Comparison of ENCODE assay signal across 1 cellular context in the genomic region with DNA sequence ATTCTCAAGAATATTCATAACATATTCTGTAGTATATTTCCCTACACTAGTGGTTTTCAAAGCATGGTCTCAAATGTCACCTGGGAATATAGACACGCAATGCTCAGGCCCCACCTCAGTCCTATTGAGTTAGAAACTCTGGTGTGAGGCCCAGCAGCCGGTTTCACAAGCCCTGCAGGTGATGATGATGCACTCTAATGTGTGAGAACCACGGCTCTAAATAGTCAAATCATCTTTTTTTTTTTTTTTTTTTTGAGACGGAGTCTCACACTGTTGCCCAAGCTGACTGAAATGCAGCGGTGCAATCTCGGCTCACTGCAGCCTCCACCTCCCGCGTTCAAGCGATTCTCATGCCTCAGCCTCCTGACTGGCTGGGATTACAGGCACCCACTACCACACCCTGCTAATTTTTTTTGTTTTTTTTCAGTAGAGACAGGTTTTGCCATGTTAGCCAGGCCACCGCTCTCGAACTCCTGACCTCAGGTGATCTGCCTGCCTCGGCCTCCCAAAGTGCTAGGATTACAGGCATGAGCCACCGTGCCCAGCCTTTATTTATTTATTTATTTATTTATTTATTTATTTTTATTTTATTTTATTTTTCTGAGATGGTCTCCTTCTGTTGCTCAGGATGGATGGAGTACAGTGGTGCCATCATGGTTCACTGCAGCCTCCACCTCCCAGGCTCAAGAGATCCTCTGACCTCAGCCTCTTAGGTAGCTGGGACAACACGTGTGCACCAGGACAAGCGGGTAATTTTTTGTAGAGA.
TF ChIP-seq lines count a peak whose summit lies in the region.

No MANE protein-coding gene starts in this region.

TF ChIP-seq in GM12878, 131 proteins besides CTCF, POLR2A, EP300 and RAD21:
- TF ChIP-seq ZNF384 (IDR thresholded peaks at IDR 0.05; ENCODE audit: borderline replicate concordance, low read depth, low read length) = peak; percentile 82; the same call in 1 of the 2 replicates
- TF ChIP-seq IKZF2 (IDR thresholded peaks at IDR 0.05) = peak in 1 of 2 experiments; percentile 21; a peak in 2 of 4 replicates
- peak; percentile 6 to 54; a peak in 1 of 4 replicates for TF ChIP-seq BHLHE40 (IDR thresholded peaks at IDR 0.05; ENCODE audit: borderline replicate concordance in 1 of 2, low read depth in 2 of 2, low read length in 1 of 2)
- peak; percentile 91 for TF ChIP-seq MEF2B (IDR thresholded peaks at IDR 0.05; ENCODE audit: partially characterized antibody, poor library complexity, severe bottlenecking)
- TF ChIP-seq MTA2 (IDR thresholded peaks at IDR 0.05; ENCODE audit: low read depth) = 0 out of 2 replicates have a peak, but pooled peaks have one; percentile 58
- TF ChIP-seq, protein P1, sequence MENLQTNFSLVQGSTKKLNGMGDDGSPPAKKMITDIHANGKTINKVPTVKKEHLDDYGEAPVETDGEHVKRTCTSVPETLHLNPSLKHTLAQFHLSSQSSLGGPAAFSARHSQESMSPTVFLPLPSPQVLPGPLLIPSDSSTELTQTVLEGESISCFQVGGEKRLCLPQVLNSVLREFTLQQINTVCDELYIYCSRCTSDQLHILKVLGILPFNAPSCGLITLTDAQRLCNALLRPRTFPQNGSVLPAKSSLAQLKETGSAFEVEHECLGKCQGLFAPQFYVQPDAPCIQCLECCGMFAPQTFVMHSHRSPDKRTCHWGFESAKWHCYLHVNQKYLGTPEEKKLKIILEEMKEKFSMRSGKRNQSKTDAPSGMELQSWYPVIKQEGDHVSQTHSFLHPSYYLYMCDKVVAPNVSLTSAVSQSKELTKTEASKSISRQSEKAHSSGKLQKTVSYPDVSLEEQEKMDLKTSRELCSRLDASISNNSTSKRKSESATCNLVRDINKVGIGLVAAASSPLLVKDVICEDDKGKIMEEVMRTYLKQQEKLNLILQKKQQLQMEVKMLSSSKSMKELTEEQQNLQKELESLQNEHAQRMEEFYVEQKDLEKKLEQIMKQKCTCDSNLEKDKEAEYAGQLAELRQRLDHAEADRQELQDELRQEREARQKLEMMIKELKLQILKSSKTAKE (IDR thresholded peaks at IDR 0.05; ENCODE audit: low read depth, poor library complexity, severe bottlenecking) = peak; percentile 59
- TF ChIP-seq, protein P2, sequence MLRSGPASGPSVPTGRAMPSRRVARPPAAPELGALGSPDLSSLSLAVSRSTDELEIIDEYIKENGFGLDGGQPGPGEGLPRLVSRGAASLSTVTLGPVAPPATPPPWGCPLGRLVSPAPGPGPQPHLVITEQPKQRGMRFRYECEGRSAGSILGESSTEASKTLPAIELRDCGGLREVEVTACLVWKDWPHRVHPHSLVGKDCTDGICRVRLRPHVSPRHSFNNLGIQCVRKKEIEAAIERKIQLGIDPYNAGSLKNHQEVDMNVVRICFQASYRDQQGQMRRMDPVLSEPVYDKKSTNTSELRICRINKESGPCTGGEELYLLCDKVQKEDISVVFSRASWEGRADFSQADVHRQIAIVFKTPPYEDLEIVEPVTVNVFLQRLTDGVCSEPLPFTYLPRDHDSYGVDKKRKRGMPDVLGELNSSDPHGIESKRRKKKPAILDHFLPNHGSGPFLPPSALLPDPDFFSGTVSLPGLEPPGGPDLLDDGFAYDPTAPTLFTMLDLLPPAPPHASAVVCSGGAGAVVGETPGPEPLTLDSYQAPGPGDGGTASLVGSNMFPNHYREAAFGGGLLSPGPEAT (IDR thresholded peaks at IDR 0.05; ENCODE audit: low read depth) = peak; percentile 38; the same call in 1 of the 2 replicates
TF ChIP-seq in GM12878: peak in this region for 7; not testable (repeated sequence) for 124.
